In the genomic region with DNA sequence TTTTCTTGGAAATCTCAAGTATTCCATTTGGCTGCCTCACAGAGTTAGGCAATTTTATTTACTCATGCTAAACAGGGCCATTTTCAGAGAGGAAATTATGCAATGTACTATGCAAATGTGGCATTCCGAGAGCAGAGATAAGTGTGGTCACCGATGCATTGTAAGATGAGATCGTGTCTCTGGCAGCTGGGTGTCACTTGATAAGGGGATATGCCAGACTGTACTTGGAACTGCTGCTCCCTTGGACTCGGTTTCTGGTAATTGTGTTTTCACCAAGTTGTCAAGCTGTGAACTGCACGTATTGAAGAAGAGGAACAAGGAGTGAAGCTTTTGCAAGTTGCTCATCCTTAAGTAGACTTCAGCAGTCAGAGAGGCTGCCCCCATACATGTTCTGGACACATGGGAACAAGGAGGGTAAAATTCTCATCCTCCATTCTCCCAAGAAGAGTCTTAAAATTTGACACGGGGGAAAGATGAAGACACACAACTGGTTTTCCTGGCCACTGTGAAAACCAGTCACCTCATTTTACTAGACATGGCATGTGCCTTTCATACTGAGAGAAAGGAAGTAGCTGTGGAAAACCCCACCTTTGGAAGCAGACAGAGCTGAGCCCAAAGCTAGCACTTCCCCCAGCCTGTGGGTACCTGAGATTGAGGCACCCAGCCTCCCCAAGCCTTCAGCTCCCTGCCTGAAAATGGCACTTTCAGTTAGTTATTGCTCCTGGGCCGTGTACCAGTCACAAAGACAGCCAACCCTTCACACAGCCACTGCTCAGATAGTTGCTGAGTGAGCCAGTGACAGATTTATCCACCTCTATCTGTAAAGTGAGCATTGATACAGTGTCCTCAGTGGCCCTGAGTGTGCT, we compare ENCODE assay signal across 8 cellular contexts.
DNase-seq lines count a peak whose midpoint lies in the region; ATAC-seq and TF ChIP-seq lines count a peak whose summit lies in the region.

No MANE protein-coding gene starts in this region.

- POLR2A ChIA-PET in activated B cell treated with CpG ODN at 0.5 μM for 24 hours (lab: Charles Lee): interaction anchor here (0.6 to 3.7 kb wide), 21 partner anchors 7 to 249 kb away, joined by 3 to 32 read pairs (median 6); partner anchors contain the start of gene SOCS1

- peak; percentile 65 for DNase-seq in activated CD8-positive, alpha-beta memory T cell treated with anti-CD3 and anti-CD28 coated beads, Interleukin-2, amount 10 ng/mL, durations not matched to agents 7 days and 5 days
- no peak for DNase-seq in activated CD8-positive, alpha-beta memory T cell treated with anti-CD3 and anti-CD28 coated beads for 24 hours
- peak; percentile 1 for DNase-seq in NCI-H1436 (lab: John Stamatoyannopoulos, UW)
- no peak for DNase-seq in activated B cell treated with CpG ODN at 0.5 μM for 24 hours
- DNase-seq in fibroblast of the conjunctiva (ENCODE audit: low read depth): peak; percentile 70
- DNase-seq in pulmonary artery endothelial cell (ENCODE audit: low read depth, low spot score): peak; percentile 46
- no peak for DNase-seq in NCI-H1092 treated with DMSO at 0.1 percent for 48 hours (lab: John Stamatoyannopoulos, UW)

- ATAC-seq in activated CD8-positive, alpha-beta memory T cell treated with anti-CD3 and anti-CD28 coated beads, Interleukin-2, amount 10 ng/mL, durations not matched to agents 7 days and 5 days: peak; percentile 57
- ATAC-seq in HG02759 (IDR thresholded peaks at IDR 0.05; ENCODE audit: unreplicated experiment) (peak; percentile 79), activated B cell treated with CpG ODN at 0.5 μM for 24 hours (ENCODE audit: low read depth) (peak; percentile 87)

- TF ChIP-seq CTCF in activated B cell treated with CpG ODN at 0.5 μM for 24 hours (IDR thresholded peaks at IDR 0.05): no peak

- peaks cover 20% of the 10 kb centered on the region for H3K36me3 Mint-ChIP-seq in activated CD8-positive, alpha-beta memory T cell treated with anti-CD3 and anti-CD28 coated beads, Interleukin-2, amount 10 ng/mL, durations not matched to agents 7 days and 5 days
- H3K36me3 Mint-ChIP-seq in activated B cell treated with CpG ODN at 0.5 μM for 24 hours (ENCODE audit: low read depth): peaks cover 27% of the 10 kb centered on the region

- no peaks in the 10 kb centered on the region for H3K9me3 Mint-ChIP-seq in activated CD8-positive, alpha-beta memory T cell treated with anti-CD3 and anti-CD28 coated beads, Interleukin-2, amount 10 ng/mL, durations not matched to agents 7 days and 5 days (ENCODE audit: low read depth)
- no peaks in the 10 kb centered on the region for H3K9me3 Mint-ChIP-seq in activated B cell treated with CpG ODN at 0.5 μM for 24 hours

- CTCF ChIA-PET in activated CD8-positive, alpha-beta memory T cell treated with anti-CD3 and anti-CD28 coated beads, Interleukin-2, amount 10 ng/mL, durations not matched to agents 7 days and 5 days (lab: Charles Lee): interaction anchor here (0.7 to 2.4 kb wide), 10 partner anchors 9 to 266 kb away, joined by 3 to 11 read pairs (median 4); no protein-coding TSS in a partner anchor
- CTCF ChIA-PET in activated B cell treated with CpG ODN at 0.5 μM for 24 hours (lab: Charles Lee): interaction anchor here (0.7 to 2.0 kb wide), 10 partner anchors 15 to 150 kb away, joined by 3 to 6 read pairs (median 4); no protein-coding TSS in a partner anchor

- H3K27ac Mint-ChIP-seq in activated CD8-positive, alpha-beta memory T cell treated with anti-CD3 and anti-CD28 coated beads, Interleukin-2, amount 10 ng/mL, durations not matched to agents 7 days and 5 days: peak overlapping the region; percentile 84
- H3K27ac Mint-ChIP-seq in activated B cell treated with CpG ODN at 0.5 μM for 24 hours: peak overlapping the region; percentile 92

- no peaks in the 10 kb centered on the region for H3K27me3 Mint-ChIP-seq in activated CD8-positive, alpha-beta memory T cell treated with anti-CD3 and anti-CD28 coated beads, Interleukin-2, amount 10 ng/mL, durations not matched to agents 7 days and 5 days
- H3K27me3 Mint-ChIP-seq in activated B cell treated with CpG ODN at 0.5 μM for 24 hours: no peaks in the 10 kb centered on the region

- peaks cover 80% of the 10 kb centered on the region for H3K4me1 Mint-ChIP-seq in activated CD8-positive, alpha-beta memory T cell treated with anti-CD3 and anti-CD28 coated beads, Interleukin-2, amount 10 ng/mL, durations not matched to agents 7 days and 5 days
- H3K4me1 Mint-ChIP-seq in activated B cell treated with CpG ODN at 0.5 μM for 24 hours: peaks cover 45% of the 10 kb centered on the region

- intact Hi-C loops in activated B cell treated with CpG ODN at 0.5 μM for 24 hours (cut with micrococcal nuclease): loop anchor here (1.0 to 10.0 kb wide), 7 partner anchors 11 to 580 kb away; no protein-coding TSS in a partner anchor

- no peak overlapping the region for H3K4me3 Mint-ChIP-seq in activated CD8-positive, alpha-beta memory T cell treated with anti-CD3 and anti-CD28 coated beads, Interleukin-2, amount 10 ng/mL, durations not matched to agents 7 days and 5 days
- H3K4me3 Mint-ChIP-seq in activated B cell treated with CpG ODN at 0.5 μM for 24 hours: peak overlapping the region; percentile 72

Comparison
In these comparisons a context has a peak if more than half of its experiments do, and no peak if none do; other contexts are left out.
1. DNase-seq: peak in activated CD8-positive, alpha-beta memory T cell treated with anti-CD3 and anti-CD28 coated beads, Interleukin-2, amount 10 ng/mL, durations not matched to agents 7 days and 5 days (single experiment), NCI-H1436 (single experiment), fibroblast of the conjunctiva (single experiment) and pulmonary artery endothelial cell (single experiment); none in activated CD8-positive, alpha-beta memory T cell treated with anti-CD3 and anti-CD28 coated beads for 24 hours (single experiment), activated B cell treated with CpG ODN at 0.5 μM for 24 hours (single experiment) and NCI-H1092 treated with DMSO at 0.1 percent for 48 hours (single experiment).
2. Peak in every context shown above with its lines, with median percentiles within 50 percentile points of each other: ATAC-seq.